1 cellular context compared by ENCODE assay signal in genomic region chr1:72724951-72725863, GRCh38.
TF ChIP-seq lines count a peak whose summit lies in the region.

No MANE protein-coding gene starts in this region.

TF ChIP-seq in GM23338, 12 proteins besides CTCF, POLR2A, EP300 and RAD21:
- no peak for TF ChIP-seq ZNF462 (CRISPR knock-in tag; IDR thresholded peaks at IDR 0.05)
- TF ChIP-seq, protein P1, sequence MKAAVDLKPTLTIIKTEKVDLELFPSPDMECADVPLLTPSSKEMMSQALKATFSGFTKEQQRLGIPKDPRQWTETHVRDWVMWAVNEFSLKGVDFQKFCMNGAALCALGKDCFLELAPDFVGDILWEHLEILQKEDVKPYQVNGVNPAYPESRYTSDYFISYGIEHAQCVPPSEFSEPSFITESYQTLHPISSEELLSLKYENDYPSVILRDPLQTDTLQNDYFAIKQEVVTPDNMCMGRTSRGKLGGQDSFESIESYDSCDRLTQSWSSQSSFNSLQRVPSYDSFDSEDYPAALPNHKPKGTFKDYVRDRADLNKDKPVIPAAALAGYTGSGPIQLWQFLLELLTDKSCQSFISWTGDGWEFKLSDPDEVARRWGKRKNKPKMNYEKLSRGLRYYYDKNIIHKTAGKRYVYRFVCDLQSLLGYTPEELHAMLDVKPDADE (IDR thresholded peaks at IDR 0.05), result no peak
- TF ChIP-seq EZH2 (IDR thresholded peaks at IDR 0.05; ENCODE audit: low read depth, unreplicated experiment), result no peak
- TF ChIP-seq POLR2AphosphoS5 (IDR thresholded peaks at IDR 0.05; ENCODE audit: low read depth), result no peak
- TF ChIP-seq EZH2phosphoT487 (IDR thresholded peaks at IDR 0.05; ENCODE audit: unreplicated experiment), result no peak
- TF ChIP-seq STAT1 (IDR thresholded peaks at IDR 0.05; ENCODE audit: unreplicated experiment), result no peak
- TF ChIP-seq NANOG (IDR thresholded peaks at IDR 0.05; ENCODE audit: borderline replicate concordance), result no peak
- no peak for TF ChIP-seq ZNF331 (CRISPR knock-in tag; IDR thresholded peaks at IDR 0.05; ENCODE audit: low read depth)
- no peak for TF ChIP-seq REST (IDR thresholded peaks at IDR 0.05; ENCODE audit: unreplicated experiment)
- no peak for TF ChIP-seq ZNF114 (CRISPR knock-in tag; IDR thresholded peaks at IDR 0.05)
- no peak for TF ChIP-seq JUNB (IDR thresholded peaks at IDR 0.05; ENCODE audit: unreplicated experiment)
- TF ChIP-seq CREB1 (CRISPR knock-in tag; IDR thresholded peaks at IDR 0.05; ENCODE audit: low read depth), result no peak
